Comparison of ENCODE assay signal across 20 cellular contexts in genomic region chr13:111051656-111052232, GRCh38.
DNase-seq lines count a peak whose midpoint lies in the region; ATAC-seq and TF ChIP-seq lines count a peak whose summit lies in the region.
"Had no signal": no experiment of that assay in that cellular context is flagged by ENCODE, and none has a peak within 500 bp of the region (broad histone marks: within the 10 kb centered on the region; RNA-seq: fewer than 3 reads in every experiment).

No MANE protein-coding gene starts in this region.

- DNase-seq in NCI-H82 (lab: John Stamatoyannopoulos, UW), result peak; percentile 49
- no peak for DNase-seq in NCI-H82 treated with DMSO at 0.1 percent for 48 hours (lab: John Stamatoyannopoulos, UW; ENCODE audit: unreplicated experiment)
- DNase-seq in NCI-H69 (lab: John Stamatoyannopoulos, UW), result peak; percentile 51
- DNase-seq in coronary artery (ENCODE audit: low spot score), result peak; percentile 56
- no peak for DNase-seq in upper lobe of left lung
- DNase-seq in GM10266 (ENCODE audit: extremely low spot score), result no peak
- DNase-seq in aorta, result no peak
- DNase-seq: DND-41; MV-4-11; NCI-H187; NCI-H446; NCI-H526; NK-92 treated with Interleukin-12 subunit alpha and Interleukin-12 subunit beta, amount 100 ng/mL, for 24 hours had no signal

- no peak for TF ChIP-seq POLR2A in upper lobe of left lung (IDR thresholded peaks at IDR 0.05)

- no peak overlapping the region for H3K27ac ChIP-seq in coronary artery
- no peak overlapping the region for H3K27ac ChIP-seq in upper lobe of left lung
- no peak overlapping the region for H3K27ac ChIP-seq in aorta (ENCODE audit: low read depth in 1 of 2, low read length in 2 of 2)
- H3K27ac ChIP-seq: HL-60, KMS-11, SJSA1 had no signal

- H3K27me3 ChIP-seq in upper lobe of left lung (no peaks in the 10 kb centered on the region), aorta (ENCODE audit: control insufficient read depth in 1 of 2, insufficient read depth in 2 of 2, low read length in 1 of 2) (no peaks in the 10 kb centered on the region)

- intact Hi-C loops in aorta (cut with DNase I), result loop anchor here in 1 of 2 donors (2.0 kb wide), 1 partner anchor 137 kb away; the partner anchor contains the start of gene ANKRD10

- H3K9me3 ChIP-seq in upper lobe of left lung (no peaks in the 10 kb centered on the region), aorta (ENCODE audit: control insufficient read depth, low read length) (no peaks in the 10 kb centered on the region)
- H3K9me3 ChIP-seq: HAP-1, SJSA1 had no signal

- H3K4me1 ChIP-seq in upper lobe of left lung, result peaks cover 0 to 13% (median 5%) of the 10 kb centered on the region in 4 donors
- no peaks in the 10 kb centered on the region for H3K4me1 ChIP-seq in aorta (ENCODE audit: control insufficient read depth in 1 of 2, insufficient read depth in 2 of 2, low read length in 2 of 2)
- H3K4me1 ChIP-seq: HAP-1 had no signal

- TF ChIP-seq RAD21 in Ishikawa (IDR thresholded peaks at IDR 0.05; ENCODE audit: low read depth), result no peak

- ATAC-seq in upper lobe of left lung (ENCODE audit: low FRiP score in 2 of 2) (no peak), aorta (ENCODE audit: low FRiP score) (no peak)
- ATAC-seq: GM23338, Panc1 had no signal

- no peaks in the 10 kb centered on the region for H3K36me3 ChIP-seq in upper lobe of left lung
- no peaks in the 10 kb centered on the region for H3K36me3 ChIP-seq in aorta (ENCODE audit: control insufficient read depth in 1 of 2, insufficient read depth in 2 of 2, low read length in 1 of 2)
- H3K36me3 ChIP-seq: HAP-1, SJSA1 had no signal

- H3K4me3 ChIP-seq in coronary artery (no peak overlapping the region), upper lobe of left lung (no peak overlapping the region), aorta (ENCODE audit: low read length in 2 of 2) (no peak overlapping the region)
- H3K4me3 ChIP-seq: GM23338, HAP-1, SJSA1 had no signal

- no peak for TF ChIP-seq EP300 in Ishikawa (IDR thresholded peaks at IDR 0.05; ENCODE audit: borderline replicate concordance)
- TF ChIP-seq EP300 in upper lobe of left lung (IDR thresholded peaks at IDR 0.05), result no peak

- TF ChIP-seq CTCF in coronary artery (IDR thresholded peaks at IDR 0.05) (no peak), upper lobe of left lung (IDR thresholded peaks at IDR 0.05) (no peak), GM10266 (IDR thresholded peaks at IDR 0.05; ENCODE audit: control insufficient read depth, insufficient read depth, low read depth, missing control alignments) (no peak)

- WGBS in upper lobe of left lung, 2 donors, result 82 to 85% methylated on average over 9 to 19 of the region's 21 CpGs
- WGBS in aorta, 2 donors, result 89 to 90% methylated on average over 19 to 21 of the region's 21 CpGs

TF ChIP-seq in Ishikawa, 13 proteins besides CTCF, POLR2A, EP300 and RAD21:
- TF ChIP-seq MAX (IDR thresholded peaks at IDR 0.05) (no peak), TCF12 (IDR thresholded peaks at IDR 0.05; ENCODE audit: low read depth) (no peak), CREB1 (IDR thresholded peaks at IDR 0.05; ENCODE audit: low read depth) (no peak), CEBPB (IDR thresholded peaks at IDR 0.05) (no peak), USF1 (IDR thresholded peaks at IDR 0.05) (peak; percentile 49; the same call in 1 of the 2 replicates), ZBTB7A (IDR thresholded peaks at IDR 0.05; ENCODE audit: low read depth) (no peak), TEAD4 (IDR thresholded peaks at IDR 0.05) (no peak), YY1 (IDR thresholded peaks at IDR 0.05; ENCODE audit: low read depth) (no peak)

Comparison
In these comparisons a context has a peak if more than half of its experiments do, and no peak if none do; other contexts are left out.
1. DNase-seq: peak in NCI-H82 (single experiment), NCI-H69 (single experiment) and coronary artery (single experiment); none in NCI-H82 treated with DMSO at 0.1 percent for 48 hours (single experiment), upper lobe of left lung (0 of 2), GM10266 (single experiment) and aorta (0 of 2).